28 cellular contexts compared by ENCODE assay signal in genomic region chr15:31774045-31774444, GRCh38.
DNase-seq lines count a peak whose midpoint lies in the region; ATAC-seq and TF ChIP-seq lines count a peak whose summit lies in the region.
"Had no signal": no experiment of that assay in that cellular context is flagged by ENCODE, and none has a peak within 500 bp of the region (broad histone marks: within the 10 kb centered on the region; RNA-seq: fewer than 3 reads in every experiment).

No MANE protein-coding gene starts in this region.

- H3K4me3 Mint-ChIP-seq in WTC11, result no peak overlapping the region
- no peak overlapping the region for H3K4me3 Mint-ChIP-seq in glutamatergic neuron (ENCODE audit: unreplicated experiment)
- no peak overlapping the region for H3K4me3 Mint-ChIP-seq in effector memory CD8-positive, alpha-beta T cell
- H3K4me3 Mint-ChIP-seq: B cell; CD8-positive, alpha-beta T cell had no signal

- TF ChIP-seq CTCF in WTC11 (IDR thresholded peaks at IDR 0.05) (no peak), glutamatergic neuron (IDR thresholded peaks at IDR 0.05; ENCODE audit: partially characterized antibody, unreplicated experiment) (no peak), breast epithelium (IDR thresholded peaks at IDR 0.05) (no peak)

- no peaks in the 10 kb centered on the region for H3K9me3 Mint-ChIP-seq in WTC11
- H3K9me3 Mint-ChIP-seq in glutamatergic neuron (ENCODE audit: unreplicated experiment), result no peaks in the 10 kb centered on the region
- no peaks in the 10 kb centered on the region for H3K9me3 Mint-ChIP-seq in effector memory CD8-positive, alpha-beta T cell
- H3K9me3 Mint-ChIP-seq: CD8-positive, alpha-beta T cell had no signal

- intact Hi-C loops in breast epithelium (cut with DNase I; ENCODE audit: low total_unique reads), result no loop called here

- peak; percentile 78 for ATAC-seq in WTC11
- no peak for ATAC-seq in effector memory CD8-positive, alpha-beta T cell (replicated peaks)
- ATAC-seq: CD8-positive, alpha-beta T cell; K562; Panc1 had no signal

- POLR2A ChIA-PET in WTC11 (lab: Charles Lee), result no interaction called here

- H3K4me1 Mint-ChIP-seq in WTC11, result peaks cover 10% of the 10 kb centered on the region; the same call in 1 of the 2 replicates
- H3K4me1 Mint-ChIP-seq in glutamatergic neuron (ENCODE audit: low read depth, unreplicated experiment), result peaks cover 34% of the 10 kb centered on the region
- no peaks in the 10 kb centered on the region for H3K4me1 Mint-ChIP-seq in effector memory CD8-positive, alpha-beta T cell (ENCODE audit: low read depth in 2 of 2)
- H3K4me1 Mint-ChIP-seq: B cell had no signal

- no peak overlapping the region for H3K4me3 ChIP-seq in breast epithelium
- H3K4me3 ChIP-seq: K562 had no signal

- CTCF ChIA-PET in WTC11 (lab: Charles Lee), result interaction anchor here (0.6 to 1.0 kb wide), 2 partner anchors 34 to 534 kb away, joined by 4 read pairs; no protein-coding TSS in a partner anchor

- no peaks in the 10 kb centered on the region for H3K4me1 ChIP-seq in breast epithelium
- H3K4me1 ChIP-seq: Caco-2 had no signal

- H3K9me3 ChIP-seq in breast epithelium, result peaks cover 0 to 6% of the 10 kb centered on the region in 2 donors
- H3K9me3 ChIP-seq: Caco-2, SK-N-SH had no signal

- 0 out of 2 replicates have a peak overlapping the region, but pooled peaks have one; percentile 70 for H3K27ac Mint-ChIP-seq in WTC11
- no peak overlapping the region for H3K27ac Mint-ChIP-seq in glutamatergic neuron (ENCODE audit: unreplicated experiment)
- no peak overlapping the region for H3K27ac Mint-ChIP-seq in effector memory CD8-positive, alpha-beta T cell
- H3K27ac Mint-ChIP-seq: B cell; CD8-positive, alpha-beta T cell had no signal

- no peak for TF ChIP-seq POLR2A in breast epithelium (IDR thresholded peaks at IDR 0.05)

- no peaks in the 10 kb centered on the region for H3K27me3 ChIP-seq in breast epithelium

- DNase-seq in DMS 273 (lab: John Stamatoyannopoulos, UW; ENCODE audit: unreplicated experiment) (peak; percentile 44), DMS 273 treated with DMSO at 0.1 percent for 48 hours (lab: John Stamatoyannopoulos, UW) (no peak), WTC11 (ENCODE audit: low spot score) (peak; percentile 31), iPS-NIHi7 (ENCODE audit: extremely low spot score) (peak; percentile 33), substantia nigra (lab: John Stamatoyannopoulos, UW) (peak in 1 of 49 donors; percentile 17), glutamatergic neuron (no peak), breast epithelium (ENCODE audit: low spot score in 2 of 2) (no peak)
- no peak for DNase-seq in effector memory CD8-positive, alpha-beta T cell
- DNase-seq: Caco-2; CD8-positive, alpha-beta T cell; DMS153; DND-41; GOT3; HCEC 1CT; Kasumi-1; MV-4-11; NCI-H1105; NCI-H1436 treated with DMSO at 0.1 percent for 48 hours; NCI-H1930; NCI-H69; SIG-M5; SK-N-SH had no signal

- no peaks in the 10 kb centered on the region for H3K36me3 ChIP-seq in breast epithelium

- H3K27me3 Mint-ChIP-seq in WTC11 (ENCODE audit: low read depth), result no peaks in the 10 kb centered on the region; the same call in 1 of the 2 replicates
- H3K27me3 Mint-ChIP-seq in glutamatergic neuron (ENCODE audit: unreplicated experiment), result peaks cover 2% of the 10 kb centered on the region
- H3K27me3 Mint-ChIP-seq in effector memory CD8-positive, alpha-beta T cell, result peaks cover 28 to 35% of the 10 kb centered on the region in 2 donors

- peak overlapping the region; percentile 19 for H3K27ac ChIP-seq in substantia nigra (ENCODE audit: low read depth, low read length, poor library complexity, severe bottlenecking)
- no peak overlapping the region for H3K27ac ChIP-seq in breast epithelium
- H3K27ac ChIP-seq: 22Rv1, C4-2B, RWPE1 had no signal

- no peaks in the 10 kb centered on the region for H3K36me3 Mint-ChIP-seq in WTC11
- H3K36me3 Mint-ChIP-seq in glutamatergic neuron (ENCODE audit: unreplicated experiment), result no peaks in the 10 kb centered on the region
- peaks cover 3% of the 10 kb centered on the region for H3K36me3 Mint-ChIP-seq in effector memory CD8-positive, alpha-beta T cell (ENCODE audit: insufficient read depth)
- H3K36me3 Mint-ChIP-seq: CD8-positive, alpha-beta T cell had no signal

TF ChIP-seq in WTC11, 78 proteins besides CTCF, POLR2A, EP300 and RAD21:
- no peak for TF ChIP-seq CREM (CRISPR knock-in tag; IDR thresholded peaks at IDR 0.05)
- TF ChIP-seq ZNF219 (CRISPR knock-in tag; IDR thresholded peaks at IDR 0.05; ENCODE audit: borderline replicate concordance), result no peak
- TF ChIP-seq TEAD1 (CRISPR knock-in tag; IDR thresholded peaks at IDR 0.05), result no peak
- TF ChIP-seq NR1H2 (CRISPR knock-in tag; IDR thresholded peaks at IDR 0.05), result no peak
- no peak for TF ChIP-seq EMX1 (CRISPR knock-in tag; IDR thresholded peaks at IDR 0.05)
- no peak for TF ChIP-seq ATF3 (CRISPR knock-in tag; conservative IDR thresholded peaks at IDR 0.05)
- no peak for TF ChIP-seq PREB (CRISPR knock-in tag; IDR thresholded peaks at IDR 0.05; ENCODE audit: borderline replicate concordance)
- no peak for TF ChIP-seq CDX4 (CRISPR knock-in tag; IDR thresholded peaks at IDR 0.05; ENCODE audit: borderline replicate concordance)
- TF ChIP-seq MAX (CRISPR knock-in tag; IDR thresholded peaks at IDR 0.05), result no peak
- TF ChIP-seq ZNF121 (CRISPR knock-in tag; IDR thresholded peaks at IDR 0.05), result no peak
- no peak for TF ChIP-seq JUN (CRISPR knock-in tag; IDR thresholded peaks at IDR 0.05)
- TF ChIP-seq TEAD4 (CRISPR knock-in tag; IDR thresholded peaks at IDR 0.05), result no peak
- TF ChIP-seq GABPB1 (CRISPR knock-in tag; IDR thresholded peaks at IDR 0.05), result no peak
- no peak for TF ChIP-seq ARID4B (CRISPR knock-in tag; IDR thresholded peaks at IDR 0.05; ENCODE audit: borderline replicate concordance)

Comparison
In these comparisons a context has a peak if more than half of its experiments do, and no peak if none do; other contexts are left out.
1. DNase-seq: peak in DMS 273 (single experiment), WTC11 (single experiment) and iPS-NIHi7 (single experiment); none in DMS 273 treated with DMSO at 0.1 percent for 48 hours (single experiment), glutamatergic neuron (single experiment), breast epithelium (0 of 2) and effector memory CD8-positive, alpha-beta T cell (0 of 3).